Comparison of ENCODE assay signal across 1 cellular context in the genomic region with DNA sequence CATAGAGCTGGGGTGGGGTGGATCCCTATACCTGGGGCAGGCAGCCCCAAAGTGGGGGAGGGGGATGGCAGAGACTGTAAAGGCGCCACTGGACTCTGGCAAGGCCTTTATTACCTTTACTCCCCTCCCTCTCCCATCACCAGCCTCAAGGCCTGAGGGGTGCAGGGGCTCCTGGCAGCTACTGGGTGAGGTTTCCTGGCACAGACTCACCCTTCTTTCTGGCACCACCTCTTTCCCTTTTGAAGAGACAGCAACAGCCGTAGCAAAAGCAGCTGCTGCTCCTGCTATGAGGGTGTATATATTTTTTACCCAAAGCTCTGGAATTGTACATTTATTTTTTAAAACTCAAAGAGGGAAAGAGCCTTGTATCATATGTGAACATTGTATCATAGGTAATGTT.
TF ChIP-seq lines count a peak whose summit lies in the region.

No MANE protein-coding gene starts in this region.

TF ChIP-seq in HEK293, 187 proteins besides CTCF, POLR2A, EP300 and RAD21 (continued from another document):
- TF ChIP-seq, protein P1, sequence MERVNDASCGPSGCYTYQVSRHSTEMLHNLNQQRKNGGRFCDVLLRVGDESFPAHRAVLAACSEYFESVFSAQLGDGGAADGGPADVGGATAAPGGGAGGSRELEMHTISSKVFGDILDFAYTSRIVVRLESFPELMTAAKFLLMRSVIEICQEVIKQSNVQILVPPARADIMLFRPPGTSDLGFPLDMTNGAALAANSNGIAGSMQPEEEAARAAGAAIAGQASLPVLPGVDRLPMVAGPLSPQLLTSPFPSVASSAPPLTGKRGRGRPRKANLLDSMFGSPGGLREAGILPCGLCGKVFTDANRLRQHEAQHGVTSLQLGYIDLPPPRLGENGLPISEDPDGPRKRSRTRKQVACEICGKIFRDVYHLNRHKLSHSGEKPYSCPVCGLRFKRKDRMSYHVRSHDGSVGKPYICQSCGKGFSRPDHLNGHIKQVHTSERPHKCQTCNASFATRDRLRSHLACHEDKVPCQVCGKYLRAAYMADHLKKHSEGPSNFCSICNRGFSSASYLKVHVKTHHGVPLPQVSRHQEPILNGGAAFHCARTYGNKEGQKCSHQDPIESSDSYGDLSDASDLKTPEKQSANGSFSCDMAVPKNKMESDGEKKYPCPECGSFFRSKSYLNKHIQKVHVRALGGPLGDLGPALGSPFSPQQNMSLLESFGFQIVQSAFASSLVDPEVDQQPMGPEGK (tag by site-specific recombination; IDR thresholded peaks at IDR 0.05) = no peak
- TF ChIP-seq, protein P2, sequence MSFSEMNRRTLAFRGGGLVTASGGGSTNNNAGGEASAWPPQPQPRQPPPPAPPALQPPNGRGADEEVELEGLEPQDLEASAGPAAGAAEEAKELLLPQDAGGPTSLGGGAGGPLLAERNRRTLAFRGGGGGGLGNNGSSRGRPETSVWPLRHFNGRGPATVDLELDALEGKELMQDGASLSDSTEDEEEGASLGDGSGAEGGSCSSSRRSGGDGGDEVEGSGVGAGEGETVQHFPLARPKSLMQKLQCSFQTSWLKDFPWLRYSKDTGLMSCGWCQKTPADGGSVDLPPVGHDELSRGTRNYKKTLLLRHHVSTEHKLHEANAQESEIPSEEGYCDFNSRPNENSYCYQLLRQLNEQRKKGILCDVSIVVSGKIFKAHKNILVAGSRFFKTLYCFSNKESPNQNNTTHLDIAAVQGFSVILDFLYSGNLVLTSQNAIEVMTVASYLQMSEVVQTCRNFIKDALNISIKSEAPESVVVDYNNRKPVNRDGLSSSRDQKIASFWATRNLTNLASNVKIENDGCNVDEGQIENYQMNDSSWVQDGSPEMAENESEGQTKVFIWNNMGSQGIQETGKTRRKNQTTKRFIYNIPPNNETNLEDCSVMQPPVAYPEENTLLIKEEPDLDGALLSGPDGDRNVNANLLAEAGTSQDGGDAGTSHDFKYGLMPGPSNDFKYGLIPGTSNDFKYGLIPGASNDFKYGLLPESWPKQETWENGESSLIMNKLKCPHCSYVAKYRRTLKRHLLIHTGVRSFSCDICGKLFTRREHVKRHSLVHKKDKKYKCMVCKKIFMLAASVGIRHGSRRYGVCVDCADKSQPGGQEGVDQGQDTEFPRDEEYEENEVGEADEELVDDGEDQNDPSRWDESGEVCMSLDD (tag by site-specific recombination; IDR thresholded peaks at IDR 0.05) = no peak
- TF ChIP-seq, protein P3, sequence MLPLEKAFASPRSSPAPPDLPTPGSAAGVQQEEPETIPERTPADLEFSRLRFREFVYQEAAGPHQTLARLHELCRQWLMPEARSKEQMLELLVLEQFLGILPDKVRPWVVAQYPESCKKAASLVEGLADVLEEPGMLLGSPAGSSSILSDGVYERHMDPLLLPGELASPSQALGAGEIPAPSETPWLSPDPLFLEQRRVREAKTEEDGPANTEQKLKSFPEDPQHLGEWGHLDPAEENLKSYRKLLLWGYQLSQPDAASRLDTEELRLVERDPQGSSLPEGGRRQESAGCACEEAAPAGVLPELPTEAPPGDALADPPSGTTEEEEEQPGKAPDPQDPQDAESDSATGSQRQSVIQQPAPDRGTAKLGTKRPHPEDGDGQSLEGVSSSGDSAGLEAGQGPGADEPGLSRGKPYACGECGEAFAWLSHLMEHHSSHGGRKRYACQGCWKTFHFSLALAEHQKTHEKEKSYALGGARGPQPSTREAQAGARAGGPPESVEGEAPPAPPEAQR (tag by site-specific recombination; IDR thresholded peaks at IDR 0.05) = no peak
- TF ChIP-seq, protein P4, sequence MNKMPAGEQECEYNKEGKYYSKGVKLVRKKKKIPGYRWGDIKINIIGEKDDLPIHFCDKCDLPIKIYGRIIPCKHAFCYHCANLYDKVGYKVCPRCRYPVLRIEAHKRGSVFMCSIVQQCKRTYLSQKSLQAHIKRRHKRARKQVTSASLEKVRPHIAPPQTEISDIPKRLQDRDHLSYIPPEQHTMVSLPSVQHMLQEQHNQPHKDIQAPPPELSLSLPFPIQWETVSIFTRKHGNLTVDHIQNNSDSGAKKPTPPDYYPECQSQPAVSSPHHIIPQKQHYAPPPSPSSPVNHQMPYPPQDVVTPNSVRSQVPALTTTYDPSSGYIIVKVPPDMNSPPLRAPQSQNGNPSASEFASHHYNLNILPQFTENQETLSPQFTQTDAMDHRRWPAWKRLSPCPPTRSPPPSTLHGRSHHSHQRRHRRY (tag by site-specific recombination; IDR thresholded peaks at IDR 0.05) = no peak
- TF ChIP-seq ZNF138 (tag by site-specific recombination; IDR thresholded peaks at IDR 0.05; ENCODE audit: borderline replicate concordance) = no peak
- TF ChIP-seq, protein P5, sequence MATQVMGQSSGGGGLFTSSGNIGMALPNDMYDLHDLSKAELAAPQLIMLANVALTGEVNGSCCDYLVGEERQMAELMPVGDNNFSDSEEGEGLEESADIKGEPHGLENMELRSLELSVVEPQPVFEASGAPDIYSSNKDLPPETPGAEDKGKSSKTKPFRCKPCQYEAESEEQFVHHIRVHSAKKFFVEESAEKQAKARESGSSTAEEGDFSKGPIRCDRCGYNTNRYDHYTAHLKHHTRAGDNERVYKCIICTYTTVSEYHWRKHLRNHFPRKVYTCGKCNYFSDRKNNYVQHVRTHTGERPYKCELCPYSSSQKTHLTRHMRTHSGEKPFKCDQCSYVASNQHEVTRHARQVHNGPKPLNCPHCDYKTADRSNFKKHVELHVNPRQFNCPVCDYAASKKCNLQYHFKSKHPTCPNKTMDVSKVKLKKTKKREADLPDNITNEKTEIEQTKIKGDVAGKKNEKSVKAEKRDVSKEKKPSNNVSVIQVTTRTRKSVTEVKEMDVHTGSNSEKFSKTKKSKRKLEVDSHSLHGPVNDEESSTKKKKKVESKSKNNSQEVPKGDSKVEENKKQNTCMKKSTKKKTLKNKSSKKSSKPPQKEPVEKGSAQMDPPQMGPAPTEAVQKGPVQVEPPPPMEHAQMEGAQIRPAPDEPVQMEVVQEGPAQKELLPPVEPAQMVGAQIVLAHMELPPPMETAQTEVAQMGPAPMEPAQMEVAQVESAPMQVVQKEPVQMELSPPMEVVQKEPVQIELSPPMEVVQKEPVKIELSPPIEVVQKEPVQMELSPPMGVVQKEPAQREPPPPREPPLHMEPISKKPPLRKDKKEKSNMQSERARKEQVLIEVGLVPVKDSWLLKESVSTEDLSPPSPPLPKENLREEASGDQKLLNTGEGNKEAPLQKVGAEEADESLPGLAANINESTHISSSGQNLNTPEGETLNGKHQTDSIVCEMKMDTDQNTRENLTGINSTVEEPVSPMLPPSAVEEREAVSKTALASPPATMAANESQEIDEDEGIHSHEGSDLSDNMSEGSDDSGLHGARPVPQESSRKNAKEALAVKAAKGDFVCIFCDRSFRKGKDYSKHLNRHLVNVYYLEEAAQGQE (tag by site-specific recombination; IDR thresholded peaks at IDR 0.05) = no peak
- TF ChIP-seq ZNF16 (tag by site-specific recombination; IDR thresholded peaks at IDR 0.05; ENCODE audit: low read depth) = no peak
- no peak for TF ChIP-seq ZNF354C (tag by site-specific recombination; IDR thresholded peaks at IDR 0.05; ENCODE audit: borderline replicate concordance, low read depth)
- no peak for TF ChIP-seq ZNF404 (tag by site-specific recombination; IDR thresholded peaks at IDR 0.05)
- TF ChIP-seq ZNF621 (tag by site-specific recombination; IDR thresholded peaks at IDR 0.05) = no peak
- no peak for TF ChIP-seq ZNF350 (tag by site-specific recombination; IDR thresholded peaks at IDR 0.05)
- TF ChIP-seq EGR2 (tag by site-specific recombination; IDR thresholded peaks at IDR 0.05; ENCODE audit: low read depth) = no peak
- TF ChIP-seq ZNF19 (tag by site-specific recombination; IDR thresholded peaks at IDR 0.05; ENCODE audit: low read depth) = no peak
- no peak for TF ChIP-seq ZNF423 (tag by site-specific recombination; IDR thresholded peaks at IDR 0.05)
TF ChIP-seq in HEK293: peak in this region for 0.
